ENCODE assay signal across 23 cellular contexts in genomic region chr3:178223876-178224275, GRCh38.
A peak's percentile ranks its signal among the peaks of the same experiment; 100 is the strongest.
DNase-seq lines count a peak whose midpoint lies in the region; ATAC-seq and TF ChIP-seq lines count a peak whose summit lies in the region.
"Had no signal": no experiment of that assay in that cellular context is flagged by ENCODE, and none has a peak within 500 bp of the region (broad histone marks: within the 10 kb centered on the region; RNA-seq: fewer than 3 reads in every experiment).

No MANE protein-coding gene starts in this region.

- H3K9me3 ChIP-seq in RWPE2 (ENCODE audit: severe bottlenecking) = no peaks in the 10 kb centered on the region
- H3K9me3 ChIP-seq in right atrium auricular region = no peaks in the 10 kb centered on the region

- TF ChIP-seq CTCF in AG10803 (conservative IDR thresholded peaks at IDR 0.05; ENCODE audit: low read length) = no peak
- TF ChIP-seq CTCF in RWPE2 (IDR thresholded peaks at IDR 0.05; ENCODE audit: poor library complexity, severe bottlenecking) = no peak
- TF ChIP-seq CTCF in epithelial cell of esophagus (IDR thresholded peaks at IDR 0.05; ENCODE audit: insufficient read depth, low read depth, low read length, missing control alignments) = no peak
- no peak for TF ChIP-seq CTCF in right atrium auricular region (IDR thresholded peaks at IDR 0.05)

- ATAC-seq in RWPE2 (ENCODE audit: low read depth) = peak; percentile 46; the same call in 2 of the 3 replicates
- ATAC-seq in GM18502 (IDR thresholded peaks at IDR 0.05; ENCODE audit: poor library complexity, unreplicated experiment) = no peak
- no peak for ATAC-seq in HG03571 (IDR thresholded peaks at IDR 0.05; ENCODE audit: unreplicated experiment)

- H3K27ac ChIP-seq in RWPE2 (ENCODE audit: poor library complexity, severe bottlenecking) (no peak overlapping the region), right atrium auricular region (no peak overlapping the region)
- H3K27ac ChIP-seq: HL-60, PC-9 had no signal

- DNase-seq in AG10803 (ENCODE audit: low read depth) (peak; percentile 34), RWPE2 (ENCODE audit: low spot score) (no peak), epithelial cell of esophagus (ENCODE audit: low read depth) (peak; percentile 84), iris pigment epithelial cell (ENCODE audit: low read depth) (peak; percentile 55), right atrium auricular region (ENCODE audit: low spot score) (no peak)
- DNase-seq in activated CD4-positive, alpha-beta T cell treated with anti-CD3 and anti-CD28 coated beads for 48 hours = no peak
- DNase-seq: 8988T, EL, GF-D8, HFFc6, KG1, NCI-H1092, NCI-H1436 treated with DMSO at 0.1 percent for 48 hours, NCI-H1930, NCI-H510A treated with DMSO at 0.1 percent for 48 hours, NCI-H748 treated with DMSO at 0.1 percent for 48 hours, PC-9, RPMI8226, SHP77 treated with DMSO at 0.1 percent for 48 hours, SK-N-SH had no signal

- H3K4me3 ChIP-seq in AG10803 (ENCODE audit: low read length) (no peak overlapping the region), RWPE2 (ENCODE audit: severe bottlenecking) (no peak overlapping the region), epithelial cell of esophagus (ENCODE audit: low read length) (no peak overlapping the region), right atrium auricular region (no peak overlapping the region)
- H3K4me3 ChIP-seq: PC-9 had no signal

- no peaks in the 10 kb centered on the region for H3K36me3 ChIP-seq in RWPE2 (ENCODE audit: low read depth)
- H3K36me3 ChIP-seq in right atrium auricular region = no peaks in the 10 kb centered on the region

- no peaks in the 10 kb centered on the region for H3K4me1 ChIP-seq in RWPE2 (ENCODE audit: insufficient read depth, poor library complexity, severe bottlenecking)
- no peaks in the 10 kb centered on the region for H3K4me1 ChIP-seq in right atrium auricular region

- H3K27me3 ChIP-seq in RWPE2 (ENCODE audit: insufficient read depth, poor library complexity, severe bottlenecking) (no peaks in the 10 kb centered on the region), right atrium auricular region (no peaks in the 10 kb centered on the region)

Comparison
In these comparisons a context has a peak if more than half of its experiments do, and no peak if none do; other contexts are left out.
1. DNase-seq: peak in AG10803 (single experiment), epithelial cell of esophagus (single experiment) and iris pigment epithelial cell (single experiment); none in RWPE2 (single experiment), right atrium auricular region (single experiment) and activated CD4-positive, alpha-beta T cell treated with anti-CD3 and anti-CD28 coated beads for 48 hours (single experiment).